In the genomic region with DNA sequence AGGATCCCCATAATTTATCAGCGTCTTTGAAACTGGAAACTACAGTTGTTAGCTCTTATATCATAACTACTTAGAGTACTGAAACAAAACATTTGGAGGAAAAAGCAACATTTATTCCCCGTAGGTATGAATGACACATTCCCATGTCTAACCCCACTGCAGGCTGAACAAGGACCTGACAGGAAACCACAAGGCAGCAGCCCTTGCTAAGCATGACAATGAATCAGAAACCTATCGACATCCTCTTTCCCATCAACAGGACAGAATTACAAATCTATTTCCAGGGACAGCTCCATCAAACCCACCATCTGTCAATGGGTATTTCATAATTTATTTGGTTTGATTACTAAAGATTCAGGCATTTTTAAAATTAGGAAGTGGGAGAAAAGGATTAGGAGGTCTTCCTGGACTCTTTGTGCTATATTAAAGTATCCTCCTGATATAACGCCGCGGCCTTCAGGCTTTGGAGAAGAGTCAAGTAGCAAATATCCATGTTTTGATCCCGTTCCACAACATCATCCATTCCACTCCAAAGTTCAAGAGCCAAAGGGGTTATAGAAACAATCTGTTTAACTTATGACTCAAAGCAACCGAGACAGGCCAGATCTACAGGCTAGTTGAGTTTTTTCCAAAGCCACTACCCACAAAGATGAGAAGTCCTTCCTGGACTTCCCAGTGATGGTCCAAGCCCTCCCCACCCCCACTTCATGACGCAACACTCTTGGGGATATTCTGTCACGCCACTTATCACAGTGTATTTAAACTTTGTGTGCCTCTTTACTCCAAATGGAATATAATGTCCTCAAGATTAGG, we compare ENCODE assay signal across 11 cellular contexts. TPM values are rescaled to one million over a fixed set of nuclear protein-coding genes. Genes with fewer than 3 reads are reported as not detected.
DNase-seq lines count a peak whose midpoint lies in the region; ATAC-seq and TF ChIP-seq lines count a peak whose summit lies in the region.
"Had no signal": no experiment of that assay in that cellular context is flagged by ENCODE, and none has a peak within 500 bp of the region (broad histone marks: within the 10 kb centered on the region; RNA-seq: fewer than 3 reads in every experiment).

No MANE protein-coding gene starts in this region.

- TF ChIP-seq POLR2A in gastroesophageal sphincter (IDR thresholded peaks at IDR 0.05), result no peak

- peak overlapping the region; percentile 38 for H3K4me3 Mint-ChIP-seq in HFFc6
- H3K4me3 Mint-ChIP-seq: effector memory CD8-positive, alpha-beta T cell had no signal

- no peaks in the 10 kb centered on the region for H3K9me3 ChIP-seq in liver (ENCODE audit: control insufficient read depth in 4 of 4, low read length in 3 of 4)
- H3K9me3 ChIP-seq in gastroesophageal sphincter, result no peaks in the 10 kb centered on the region
- H3K9me3 ChIP-seq: suprapubic skin had no signal

- H3K27me3 Mint-ChIP-seq in HFFc6 (ENCODE audit: insufficient read depth), result peaks cover 4% of the 10 kb centered on the region; the same call in 1 of the 2 replicates

- H3K27me3 ChIP-seq in liver (ENCODE audit: control insufficient read depth in 4 of 4, insufficient read depth in 4 of 4, low read length in 3 of 4) (no peaks in the 10 kb centered on the region), gastroesophageal sphincter (no peaks in the 10 kb centered on the region)
- H3K27me3 ChIP-seq: suprapubic skin had no signal

- H3K27ac ChIP-seq in liver (ENCODE audit: low read depth in 1 of 2, low read length in 2 of 2) (no peak overlapping the region), gastroesophageal sphincter (no peak overlapping the region)
- H3K27ac ChIP-seq: suprapubic skin had no signal

- peaks cover 41% of the 10 kb centered on the region for H3K4me1 Mint-ChIP-seq in HFFc6 (ENCODE audit: low read depth)

- peak overlapping the region; percentile 60 for H3K27ac Mint-ChIP-seq in HFFc6
- H3K27ac Mint-ChIP-seq: effector memory CD8-positive, alpha-beta T cell had no signal

- H3K9me3 Mint-ChIP-seq in HFFc6, result no peaks in the 10 kb centered on the region
- H3K9me3 Mint-ChIP-seq: effector memory CD8-positive, alpha-beta T cell had no signal

- no peaks in the 10 kb centered on the region for H3K36me3 Mint-ChIP-seq in HFFc6 (ENCODE audit: low read depth)

- no peak for TF ChIP-seq EP300 in gastroesophageal sphincter (IDR thresholded peaks at IDR 0.05)

- peak in 1 of 2 donors; percentile 38 for TF ChIP-seq RAD21 in liver (IDR thresholded peaks at IDR 0.05)

- H3K4me1 ChIP-seq in liver (ENCODE audit: control insufficient read depth in 4 of 4, insufficient read depth in 4 of 4, low read length in 3 of 4) (peaks cover 0 to 9% (median 5%) of the 10 kb centered on the region in 4 donors), gastroesophageal sphincter (no peaks in the 10 kb centered on the region)

- H3K36me3 ChIP-seq in liver (ENCODE audit: control insufficient read depth in 4 of 4, insufficient read depth in 3 of 4, low read depth in 1 of 4, low read length in 3 of 4), result no peaks in the 10 kb centered on the region
- no peaks in the 10 kb centered on the region for H3K36me3 ChIP-seq in gastroesophageal sphincter
- H3K36me3 ChIP-seq: suprapubic skin had no signal

- in situ Hi-C loops in astrocyte of the spinal cord (cut with HindIII; ENCODE audit: low sequenced_read_pairs), result no loop called here

- peak; percentile 87 for DNase-seq in AG08395 (ENCODE audit: low spot score)
- peak; percentile 77 for DNase-seq in HFFc6
- DNase-seq in astrocyte of the spinal cord (ENCODE audit: low read depth, low spot score), result peak; percentile 96
- no peak for DNase-seq in activated CD4-positive, alpha-beta T cell treated with anti-CD3 and anti-CD28 coated beads, Interleukin-2, amount 50 U/mL, for 48 hours
- DNase-seq in superior temporal gyrus (ENCODE audit: extremely low spot score), result no peak
- DNase-seq: effector memory CD8-positive, alpha-beta T cell had no signal

- no peak for ATAC-seq in gastroesophageal sphincter
- no peak for ATAC-seq in HG03378 (IDR thresholded peaks at IDR 0.05; ENCODE audit: unreplicated experiment)
- ATAC-seq: effector memory CD8-positive, alpha-beta T cell; left colon had no signal

- 44% methylated on average over 10 of the region's 10 CpGs for WGBS in liver
- WGBS in gastroesophageal sphincter (ENCODE audit: low coverage in 1 of 2), 2 donors, result 48 to 65% methylated on average over 7 to 10 of the region's 10 CpGs

- H3K9ac ChIP-seq in liver (ENCODE audit: low read depth in 1 of 2, low read length in 2 of 2), result no peak overlapping the region

- TF ChIP-seq CTCF in HFFc6 (IDR thresholded peaks at IDR 0.05) (no peak), astrocyte of the spinal cord (IDR thresholded peaks at IDR 0.05; ENCODE audit: low read depth, low read length) (no peak), liver (IDR thresholded peaks at IDR 0.05; ENCODE audit: low read depth, low read length, missing input control) (no peak), gastroesophageal sphincter (IDR thresholded peaks at IDR 0.05) (no peak)

- H3K4me3 ChIP-seq in astrocyte of the spinal cord (ENCODE audit: low read depth, low read length), result no peak overlapping the region
- no peak overlapping the region for H3K4me3 ChIP-seq in liver (ENCODE audit: low read depth in 1 of 3, low read length in 3 of 3)
- H3K4me3 ChIP-seq in gastroesophageal sphincter, result no peak overlapping the region
- H3K4me3 ChIP-seq: suprapubic skin had no signal

TF ChIP-seq in liver, 16 proteins besides CTCF, POLR2A, EP300 and RAD21:
- peak; percentile 45 for TF ChIP-seq SP1 (IDR thresholded peaks at IDR 0.05)
- TF ChIP-seq RXRA (IDR thresholded peaks at IDR 0.05), result peak in 1 of 2 donors; percentile 78
- TF ChIP-seq FOXA2 (IDR thresholded peaks at IDR 0.05), result peak; percentile 8
- peak; percentile 40 for TF ChIP-seq ATF3 (IDR thresholded peaks at IDR 0.05)
- TF ChIP-seq FOXA1 (IDR thresholded peaks at IDR 0.05), result no peak
- peak; percentile 63 for TF ChIP-seq YY1 (IDR thresholded peaks at IDR 0.05)
- TF ChIP-seq, protein P1, sequence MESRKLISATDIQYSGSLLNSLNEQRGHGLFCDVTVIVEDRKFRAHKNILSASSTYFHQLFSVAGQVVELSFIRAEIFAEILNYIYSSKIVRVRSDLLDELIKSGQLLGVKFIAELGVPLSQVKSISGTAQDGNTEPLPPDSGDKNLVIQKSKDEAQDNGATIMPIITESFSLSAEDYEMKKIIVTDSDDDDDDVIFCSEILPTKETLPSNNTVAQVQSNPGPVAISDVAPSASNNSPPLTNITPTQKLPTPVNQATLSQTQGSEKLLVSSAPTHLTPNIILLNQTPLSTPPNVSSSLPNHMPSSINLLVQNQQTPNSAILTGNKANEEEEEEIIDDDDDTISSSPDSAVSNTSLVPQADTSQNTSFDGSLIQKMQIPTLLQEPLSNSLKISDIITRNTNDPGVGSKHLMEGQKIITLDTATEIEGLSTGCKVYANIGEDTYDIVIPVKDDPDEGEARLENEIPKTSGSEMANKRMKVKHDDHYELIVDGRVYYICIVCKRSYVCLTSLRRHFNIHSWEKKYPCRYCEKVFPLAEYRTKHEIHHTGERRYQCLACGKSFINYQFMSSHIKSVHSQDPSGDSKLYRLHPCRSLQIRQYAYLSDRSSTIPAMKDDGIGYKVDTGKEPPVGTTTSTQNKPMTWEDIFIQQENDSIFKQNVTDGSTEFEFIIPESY (IDR thresholded peaks at IDR 0.05), result peak; percentile 52
- TF ChIP-seq NR2F2 (IDR thresholded peaks at IDR 0.05), result no peak
- no peak for TF ChIP-seq EGR1 (IDR thresholded peaks at IDR 0.05; ENCODE audit: low read depth in 2 of 2)
- peak in 1 of 2 donors; percentile 26 for TF ChIP-seq GABPA (IDR thresholded peaks at IDR 0.05 in 1 of 2, conservative IDR thresholded peaks at IDR 0.05 in 1 of 2)
- TF ChIP-seq, protein P2, sequence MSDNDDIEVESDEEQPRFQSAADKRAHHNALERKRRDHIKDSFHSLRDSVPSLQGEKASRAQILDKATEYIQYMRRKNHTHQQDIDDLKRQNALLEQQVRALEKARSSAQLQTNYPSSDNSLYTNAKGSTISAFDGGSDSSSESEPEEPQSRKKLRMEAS (IDR thresholded peaks at IDR 0.05), result peak; percentile 51
- TF ChIP-seq, protein P3, sequence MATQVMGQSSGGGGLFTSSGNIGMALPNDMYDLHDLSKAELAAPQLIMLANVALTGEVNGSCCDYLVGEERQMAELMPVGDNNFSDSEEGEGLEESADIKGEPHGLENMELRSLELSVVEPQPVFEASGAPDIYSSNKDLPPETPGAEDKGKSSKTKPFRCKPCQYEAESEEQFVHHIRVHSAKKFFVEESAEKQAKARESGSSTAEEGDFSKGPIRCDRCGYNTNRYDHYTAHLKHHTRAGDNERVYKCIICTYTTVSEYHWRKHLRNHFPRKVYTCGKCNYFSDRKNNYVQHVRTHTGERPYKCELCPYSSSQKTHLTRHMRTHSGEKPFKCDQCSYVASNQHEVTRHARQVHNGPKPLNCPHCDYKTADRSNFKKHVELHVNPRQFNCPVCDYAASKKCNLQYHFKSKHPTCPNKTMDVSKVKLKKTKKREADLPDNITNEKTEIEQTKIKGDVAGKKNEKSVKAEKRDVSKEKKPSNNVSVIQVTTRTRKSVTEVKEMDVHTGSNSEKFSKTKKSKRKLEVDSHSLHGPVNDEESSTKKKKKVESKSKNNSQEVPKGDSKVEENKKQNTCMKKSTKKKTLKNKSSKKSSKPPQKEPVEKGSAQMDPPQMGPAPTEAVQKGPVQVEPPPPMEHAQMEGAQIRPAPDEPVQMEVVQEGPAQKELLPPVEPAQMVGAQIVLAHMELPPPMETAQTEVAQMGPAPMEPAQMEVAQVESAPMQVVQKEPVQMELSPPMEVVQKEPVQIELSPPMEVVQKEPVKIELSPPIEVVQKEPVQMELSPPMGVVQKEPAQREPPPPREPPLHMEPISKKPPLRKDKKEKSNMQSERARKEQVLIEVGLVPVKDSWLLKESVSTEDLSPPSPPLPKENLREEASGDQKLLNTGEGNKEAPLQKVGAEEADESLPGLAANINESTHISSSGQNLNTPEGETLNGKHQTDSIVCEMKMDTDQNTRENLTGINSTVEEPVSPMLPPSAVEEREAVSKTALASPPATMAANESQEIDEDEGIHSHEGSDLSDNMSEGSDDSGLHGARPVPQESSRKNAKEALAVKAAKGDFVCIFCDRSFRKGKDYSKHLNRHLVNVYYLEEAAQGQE (IDR thresholded peaks at IDR 0.05), result no peak
- peak; percentile 96 to 99 for TF ChIP-seq HNF4A (conservative IDR thresholded peaks at IDR 0.05)
- TF ChIP-seq HNF4G (IDR thresholded peaks at IDR 0.05), result peak; percentile 74
- TF ChIP-seq TAF1 (conservative IDR thresholded peaks at IDR 0.05), result no peak
- TF ChIP-seq JUND (IDR thresholded peaks at IDR 0.05), result peak in 1 of 2 donors; percentile 89

RNA-seq across cellular contexts. Expression of gene FAM216B, which starts 51.2 kb away (rescaled TPM):
- not detected for total RNA-seq in HFFc6 (2021; fragmentation: NEBNext Ultra II Directional; extraction: Animal tissue kit (Norgen Biotek cat#: 25700))
- total RNA-seq in liver, result not detected
- polyA plus RNA-seq in liver, result not detected
- total RNA-seq in gastroesophageal sphincter, result not detected
- total RNA-seq: left colon, suprapubic skin had no signal

Comparison
In these comparisons a context has a peak if more than half of its experiments do, and no peak if none do; other contexts are left out.
1. DNase-seq: peak in AG08395 (single experiment), HFFc6 (single experiment) and astrocyte of the spinal cord (single experiment); none in activated CD4-positive, alpha-beta T cell treated with anti-CD3 and anti-CD28 coated beads, Interleukin-2, amount 50 U/mL, for 48 hours (0 of 2) and superior temporal gyrus (single experiment).